ENCODE assay signal across 1 cellular context in the genomic region with DNA sequence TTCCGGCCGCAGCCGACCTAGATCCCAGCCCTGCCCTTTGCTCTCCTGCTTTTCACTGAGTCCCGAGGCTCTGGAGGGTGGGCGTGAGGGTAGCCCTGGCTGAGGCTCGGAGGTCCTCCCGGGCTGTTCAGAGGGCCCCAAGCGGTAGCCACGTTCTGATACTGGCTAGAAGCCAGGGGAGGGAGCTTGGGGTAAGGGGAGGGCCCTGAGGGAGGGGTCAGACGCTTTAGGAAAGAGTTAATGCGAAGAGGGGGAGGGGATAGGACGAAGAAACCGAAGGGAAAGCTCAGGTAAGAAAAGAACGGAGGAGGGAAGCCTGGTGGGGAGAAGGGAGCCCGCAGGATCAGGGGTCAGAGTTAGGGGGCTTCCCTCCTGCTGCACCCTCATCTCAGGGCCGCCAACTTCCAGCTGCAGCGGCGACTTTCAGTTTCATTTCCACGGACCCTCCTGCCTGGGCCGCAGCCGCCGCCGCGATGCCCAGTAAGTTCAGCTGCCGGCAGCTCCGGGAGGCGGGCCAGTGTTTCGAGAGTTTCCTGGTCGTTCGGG.
A peak's percentile ranks its signal among the peaks of the same experiment; 100 is the strongest.
TF ChIP-seq lines count a peak whose summit lies in the region.

MOV10 (plus strand) TSS at position 220 of the 546 bp plus-strand sequence; CDS start at position 474, 254 bp downstream.

TF ChIP-seq in K562, 482 proteins besides CTCF, POLR2A, EP300 and RAD21 (continued from another document and continues in another):
- TF ChIP-seq CHD7 (IDR thresholded peaks at IDR 0.05; ENCODE audit: low read depth, low read length) (no peak), ZNF41 (CRISPR knock-in tag; conservative IDR thresholded peaks at IDR 0.05) (no peak), FOXJ2 (tag; IDR thresholded peaks at IDR 0.05) (no peak), THAP7 (CRISPR knock-in tag; IDR thresholded peaks at IDR 0.05) (no peak), ZNF589 (CRISPR knock-in tag; IDR thresholded peaks at IDR 0.05; ENCODE audit: low read depth) (no peak; the same call in 1 of the 2 replicates), NCOA2 (IDR thresholded peaks at IDR 0.05; ENCODE audit: partially characterized antibody in 2 of 2) (no peak), MAFG (tag; conservative IDR thresholded peaks at IDR 0.05) (no peak), ZNF778 (CRISPR knock-in tag; IDR thresholded peaks at IDR 0.05) (no peak), ELK3 (CRISPR knock-in tag; IDR thresholded peaks at IDR 0.05) (peak; percentile 48; the same call in 1 of the 2 replicates), ZNF146 (CRISPR knock-in tag; IDR thresholded peaks at IDR 0.05; ENCODE audit: unreplicated experiment) (no peak), MBD1 (CRISPR knock-in tag; IDR thresholded peaks at IDR 0.05) (no peak), SRSF7 (optimal IDR thresholded peaks at IDR 0.05; ENCODE audit: low read depth, low read length) (no peak), TFE3 (CRISPR knock-in tag; IDR thresholded peaks at IDR 0.05) (no peak; the same call in 1 of the 2 replicates), ELF2 (CRISPR knock-in tag; IDR thresholded peaks at IDR 0.05) (peak; percentile 82)
- TF ChIP-seq, protein P1, sequence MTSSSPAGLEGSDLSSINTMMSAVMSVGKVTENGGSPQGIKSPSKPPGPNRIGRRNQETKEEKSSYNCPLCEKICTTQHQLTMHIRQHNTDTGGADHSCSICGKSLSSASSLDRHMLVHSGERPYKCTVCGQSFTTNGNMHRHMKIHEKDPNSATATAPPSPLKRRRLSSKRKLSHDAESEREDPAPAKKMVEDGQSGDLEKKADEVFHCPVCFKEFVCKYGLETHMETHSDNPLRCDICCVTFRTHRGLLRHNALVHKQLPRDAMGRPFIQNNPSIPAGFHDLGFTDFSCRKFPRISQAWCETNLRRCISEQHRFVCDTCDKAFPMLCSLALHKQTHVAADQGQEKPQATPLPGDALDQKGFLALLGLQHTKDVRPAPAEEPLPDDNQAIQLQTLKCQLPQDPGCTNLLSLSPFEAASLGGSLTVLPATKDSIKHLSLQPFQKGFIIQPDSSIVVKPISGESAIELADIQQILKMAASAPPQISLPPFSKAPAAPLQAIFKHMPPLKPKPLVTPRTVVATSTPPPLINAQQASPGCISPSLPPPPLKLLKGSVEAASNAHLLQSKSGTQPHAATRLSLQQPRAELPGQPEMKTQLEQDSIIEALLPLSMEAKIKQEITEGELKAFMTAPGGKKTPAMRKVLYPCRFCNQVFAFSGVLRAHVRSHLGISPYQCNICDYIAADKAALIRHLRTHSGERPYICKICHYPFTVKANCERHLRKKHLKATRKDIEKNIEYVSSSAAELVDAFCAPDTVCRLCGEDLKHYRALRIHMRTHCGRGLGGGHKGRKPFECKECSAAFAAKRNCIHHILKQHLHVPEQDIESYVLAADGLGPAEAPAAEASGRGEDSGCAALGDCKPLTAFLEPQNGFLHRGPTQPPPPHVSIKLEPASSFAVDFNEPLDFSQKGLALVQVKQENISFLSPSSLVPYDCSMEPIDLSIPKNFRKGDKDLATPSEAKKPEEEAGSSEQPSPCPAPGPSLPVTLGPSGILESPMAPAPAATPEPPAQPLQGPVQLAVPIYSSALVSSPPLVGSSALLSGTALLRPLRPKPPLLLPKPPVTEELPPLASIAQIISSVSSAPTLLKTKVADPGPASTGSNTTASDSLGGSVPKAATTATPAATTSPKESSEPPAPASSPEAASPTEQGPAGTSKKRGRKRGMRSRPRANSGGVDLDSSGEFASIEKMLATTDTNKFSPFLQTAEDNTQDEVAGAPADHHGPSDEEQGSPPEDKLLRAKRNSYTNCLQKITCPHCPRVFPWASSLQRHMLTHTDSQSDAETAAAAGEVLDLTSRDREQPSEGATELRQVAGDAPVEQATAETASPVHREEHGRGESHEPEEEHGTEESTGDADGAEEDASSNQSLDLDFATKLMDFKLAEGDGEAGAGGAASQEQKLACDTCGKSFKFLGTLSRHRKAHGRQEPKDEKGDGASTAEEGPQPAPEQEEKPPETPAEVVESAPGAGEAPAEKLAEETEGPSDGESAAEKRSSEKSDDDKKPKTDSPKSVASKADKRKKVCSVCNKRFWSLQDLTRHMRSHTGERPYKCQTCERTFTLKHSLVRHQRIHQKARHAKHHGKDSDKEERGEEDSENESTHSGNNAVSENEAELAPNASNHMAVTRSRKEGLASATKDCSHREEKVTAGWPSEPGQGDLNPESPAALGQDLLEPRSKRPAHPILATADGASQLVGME (CRISPR knock-in tag; IDR thresholded peaks at IDR 0.05): no peak; the same call in 1 of the 2 replicates
